ENCODE assay signal across 1 cellular context in genomic region chr12:62631531-62632520, GRCh38.
TF ChIP-seq lines count a peak whose summit lies in the region.

No MANE protein-coding gene starts in this region.

TF ChIP-seq in HEK293, 187 proteins besides CTCF, POLR2A, EP300 and RAD21 (continued from another document):
- TF ChIP-seq ZNF280C (tag by site-specific recombination; IDR thresholded peaks at IDR 0.05) (no peak), GFI1B (tag by site-specific recombination; IDR thresholded peaks at IDR 0.05) (0 out of 2 replicates have a peak, but pooled peaks have one; percentile 23), EGR2 (tag by site-specific recombination; IDR thresholded peaks at IDR 0.05; ENCODE audit: low read depth) (peak; percentile 75), OSR2 (tag by site-specific recombination; IDR thresholded peaks at IDR 0.05) (no peak), ZBTB8A (tag by site-specific recombination; IDR thresholded peaks at IDR 0.05) (0 out of 2 replicates have a peak, but pooled peaks have one; percentile 6), ZNF600 (tag by site-specific recombination; IDR thresholded peaks at IDR 0.05) (peak; percentile 92), ZNF544 (tag by site-specific recombination; IDR thresholded peaks at IDR 0.05) (no peak), SCRT2 (tag by site-specific recombination; IDR thresholded peaks at IDR 0.05) (peak; percentile 12; the same call in 1 of the 2 replicates), ZBTB7A (tag by site-specific recombination; IDR thresholded peaks at IDR 0.05; ENCODE audit: low read depth) (no peak), KLF8 (tag by site-specific recombination; IDR thresholded peaks at IDR 0.05) (peak; percentile 49; the same call in 1 of the 2 replicates), ZNF2 (tag by site-specific recombination; IDR thresholded peaks at IDR 0.05) (peak; percentile 40; the same call in 1 of the 2 replicates), GLIS2 (tag by site-specific recombination; IDR thresholded peaks at IDR 0.05) (peak; percentile 89), ZNF24 (tag by site-specific recombination; IDR thresholded peaks at IDR 0.05) (0 out of 2 replicates have a peak, but pooled peaks have one; percentile 21), ZNF302 (tag by site-specific recombination; IDR thresholded peaks at IDR 0.05; ENCODE audit: low read depth) (no peak), ZBTB6 (tag by site-specific recombination; IDR thresholded peaks at IDR 0.05) (0 out of 2 replicates have a peak, but pooled peaks have one; percentile 23), SP2 (tag by site-specific recombination; IDR thresholded peaks at IDR 0.05) (peak; percentile 76), ZNF610 (tag by site-specific recombination; IDR thresholded peaks at IDR 0.05; ENCODE audit: borderline replicate concordance) (peak; percentile 85; the same call in 1 of the 2 replicates), ZNF561 (tag by site-specific recombination; IDR thresholded peaks at IDR 0.05; ENCODE audit: borderline replicate concordance) (peak; percentile 57; the same call in 1 of the 2 replicates), ZNF423 (tag by site-specific recombination; IDR thresholded peaks at IDR 0.05) (no peak), ZNF335 (tag by site-specific recombination; conservative IDR thresholded peaks at IDR 0.05) (peak; percentile 85), REST (tag by site-specific recombination; IDR thresholded peaks at IDR 0.05) (no peak), ZNF664 (tag by site-specific recombination; IDR thresholded peaks at IDR 0.05) (no peak), ZNF654 (tag by site-specific recombination; IDR thresholded peaks at IDR 0.05; ENCODE audit: low read depth) (no peak), ZNF621 (tag by site-specific recombination; IDR thresholded peaks at IDR 0.05) (no peak), ZBTB20 (tag by site-specific recombination; IDR thresholded peaks at IDR 0.05) (peak; percentile 74; the same call in 1 of the 2 replicates), ZNF433 (tag by site-specific recombination; IDR thresholded peaks at IDR 0.05; ENCODE audit: low read depth) (no peak), ZNF701 (tag by site-specific recombination; IDR thresholded peaks at IDR 0.05) (no peak), ZNF214 (tag by site-specific recombination; IDR thresholded peaks at IDR 0.05; ENCODE audit: borderline replicate concordance) (no peak), ZNF366 (tag by site-specific recombination; conservative IDR thresholded peaks at IDR 0.05) (no peak; the same call in 1 of the 2 replicates), ZBTB26 (tag by site-specific recombination; optimal IDR thresholded peaks at IDR 0.05) (peak; percentile 85), ZNF791 (tag by site-specific recombination; IDR thresholded peaks at IDR 0.05) (no peak), ZNF350 (tag by site-specific recombination; IDR thresholded peaks at IDR 0.05) (no peak)
- TF ChIP-seq, protein P1, sequence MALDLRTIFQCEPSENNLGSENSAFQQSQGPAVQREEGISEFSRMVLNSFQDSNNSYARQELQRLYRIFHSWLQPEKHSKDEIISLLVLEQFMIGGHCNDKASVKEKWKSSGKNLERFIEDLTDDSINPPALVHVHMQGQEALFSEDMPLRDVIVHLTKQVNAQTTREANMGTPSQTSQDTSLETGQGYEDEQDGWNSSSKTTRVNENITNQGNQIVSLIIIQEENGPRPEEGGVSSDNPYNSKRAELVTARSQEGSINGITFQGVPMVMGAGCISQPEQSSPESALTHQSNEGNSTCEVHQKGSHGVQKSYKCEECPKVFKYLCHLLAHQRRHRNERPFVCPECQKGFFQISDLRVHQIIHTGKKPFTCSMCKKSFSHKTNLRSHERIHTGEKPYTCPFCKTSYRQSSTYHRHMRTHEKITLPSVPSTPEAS (tag by site-specific recombination; IDR thresholded peaks at IDR 0.05), result no peak
- TF ChIP-seq, protein P2, sequence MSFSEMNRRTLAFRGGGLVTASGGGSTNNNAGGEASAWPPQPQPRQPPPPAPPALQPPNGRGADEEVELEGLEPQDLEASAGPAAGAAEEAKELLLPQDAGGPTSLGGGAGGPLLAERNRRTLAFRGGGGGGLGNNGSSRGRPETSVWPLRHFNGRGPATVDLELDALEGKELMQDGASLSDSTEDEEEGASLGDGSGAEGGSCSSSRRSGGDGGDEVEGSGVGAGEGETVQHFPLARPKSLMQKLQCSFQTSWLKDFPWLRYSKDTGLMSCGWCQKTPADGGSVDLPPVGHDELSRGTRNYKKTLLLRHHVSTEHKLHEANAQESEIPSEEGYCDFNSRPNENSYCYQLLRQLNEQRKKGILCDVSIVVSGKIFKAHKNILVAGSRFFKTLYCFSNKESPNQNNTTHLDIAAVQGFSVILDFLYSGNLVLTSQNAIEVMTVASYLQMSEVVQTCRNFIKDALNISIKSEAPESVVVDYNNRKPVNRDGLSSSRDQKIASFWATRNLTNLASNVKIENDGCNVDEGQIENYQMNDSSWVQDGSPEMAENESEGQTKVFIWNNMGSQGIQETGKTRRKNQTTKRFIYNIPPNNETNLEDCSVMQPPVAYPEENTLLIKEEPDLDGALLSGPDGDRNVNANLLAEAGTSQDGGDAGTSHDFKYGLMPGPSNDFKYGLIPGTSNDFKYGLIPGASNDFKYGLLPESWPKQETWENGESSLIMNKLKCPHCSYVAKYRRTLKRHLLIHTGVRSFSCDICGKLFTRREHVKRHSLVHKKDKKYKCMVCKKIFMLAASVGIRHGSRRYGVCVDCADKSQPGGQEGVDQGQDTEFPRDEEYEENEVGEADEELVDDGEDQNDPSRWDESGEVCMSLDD (tag by site-specific recombination; IDR thresholded peaks at IDR 0.05), result peak; percentile 72
- TF ChIP-seq, protein P3, sequence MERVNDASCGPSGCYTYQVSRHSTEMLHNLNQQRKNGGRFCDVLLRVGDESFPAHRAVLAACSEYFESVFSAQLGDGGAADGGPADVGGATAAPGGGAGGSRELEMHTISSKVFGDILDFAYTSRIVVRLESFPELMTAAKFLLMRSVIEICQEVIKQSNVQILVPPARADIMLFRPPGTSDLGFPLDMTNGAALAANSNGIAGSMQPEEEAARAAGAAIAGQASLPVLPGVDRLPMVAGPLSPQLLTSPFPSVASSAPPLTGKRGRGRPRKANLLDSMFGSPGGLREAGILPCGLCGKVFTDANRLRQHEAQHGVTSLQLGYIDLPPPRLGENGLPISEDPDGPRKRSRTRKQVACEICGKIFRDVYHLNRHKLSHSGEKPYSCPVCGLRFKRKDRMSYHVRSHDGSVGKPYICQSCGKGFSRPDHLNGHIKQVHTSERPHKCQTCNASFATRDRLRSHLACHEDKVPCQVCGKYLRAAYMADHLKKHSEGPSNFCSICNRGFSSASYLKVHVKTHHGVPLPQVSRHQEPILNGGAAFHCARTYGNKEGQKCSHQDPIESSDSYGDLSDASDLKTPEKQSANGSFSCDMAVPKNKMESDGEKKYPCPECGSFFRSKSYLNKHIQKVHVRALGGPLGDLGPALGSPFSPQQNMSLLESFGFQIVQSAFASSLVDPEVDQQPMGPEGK (tag by site-specific recombination; IDR thresholded peaks at IDR 0.05), result peak; percentile 91
